In the genomic region with DNA sequence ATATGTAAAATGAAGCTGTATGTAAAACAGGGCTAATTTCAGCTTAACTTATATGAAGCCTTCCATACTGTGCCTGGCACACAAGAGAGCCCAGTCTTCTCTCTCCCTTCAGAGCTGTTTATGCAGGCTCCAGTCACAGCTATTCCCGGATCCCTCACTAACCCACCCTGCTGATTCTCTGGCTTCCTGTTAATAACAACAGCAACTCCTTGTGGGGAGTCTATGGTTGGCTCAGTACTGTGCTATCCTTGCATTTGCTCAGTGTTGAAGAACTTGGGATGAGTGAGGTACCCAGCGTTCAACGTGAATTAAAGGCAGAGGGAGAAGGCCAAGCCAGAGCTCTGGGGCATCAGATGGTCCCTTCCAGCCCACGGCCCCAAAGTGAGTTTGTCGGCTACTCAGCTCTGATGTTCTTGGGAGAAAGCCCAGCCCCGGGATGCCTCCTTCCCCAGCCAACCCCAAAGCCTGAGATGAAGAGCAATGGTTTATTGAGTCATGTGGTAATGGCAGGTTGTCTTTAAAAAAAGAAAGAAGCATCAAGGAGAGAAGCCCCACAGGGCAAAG, we compare ENCODE assay signal across 13 cellular contexts. TPM values are rescaled to one million over a fixed set of nuclear protein-coding genes. Genes with fewer than 3 reads are reported as not detected.
DNase-seq lines count a peak whose midpoint lies in the region; ATAC-seq and TF ChIP-seq lines count a peak whose summit lies in the region.
"Had no signal": no experiment of that assay in that cellular context is flagged by ENCODE, and none has a peak within 500 bp of the region (broad histone marks: within the 10 kb centered on the region; RNA-seq: fewer than 3 reads in every experiment).

No MANE protein-coding gene starts in this region.

- TF ChIP-seq CTCF in left ventricle myocardium inferior (IDR thresholded peaks at IDR 0.05; ENCODE audit: borderline replicate concordance), result no peak
- TF ChIP-seq CTCF in upper lobe of left lung (IDR thresholded peaks at IDR 0.05), result no peak
- no peak for TF ChIP-seq CTCF in coronary artery (IDR thresholded peaks at IDR 0.05)
- no peak for TF ChIP-seq CTCF in vagina (IDR thresholded peaks at IDR 0.05)

- peaks cover 7% of the 10 kb centered on the region for H3K27me3 Mint-ChIP-seq in dendritic cell treated with granulocyte-macrophage colony-stimulating factor and Interleukin-4, amounts not matched to agents 40 ng/mL and 50 ng/mL, for 4 days
- H3K27me3 Mint-ChIP-seq: naive thymus-derived CD8-positive, alpha-beta T cell had no signal

- TF ChIP-seq EP300 in upper lobe of left lung (IDR thresholded peaks at IDR 0.05), result no peak

- WGBS in upper lobe of left lung, 2 donors, result 56 to 63% methylated on average over 6 of the region's 6 CpGs

- no peaks in the 10 kb centered on the region for H3K36me3 Mint-ChIP-seq in dendritic cell treated with granulocyte-macrophage colony-stimulating factor and Interleukin-4, amounts not matched to agents 40 ng/mL and 50 ng/mL, for 4 days (ENCODE audit: low read depth)
- H3K36me3 Mint-ChIP-seq: immature natural killer cell; naive thymus-derived CD8-positive, alpha-beta T cell had no signal

- no peak overlapping the region for H3K4me3 ChIP-seq in left ventricle myocardium inferior
- H3K4me3 ChIP-seq in upper lobe of left lung, result no peak overlapping the region
- no peak overlapping the region for H3K4me3 ChIP-seq in coronary artery
- no peak overlapping the region for H3K4me3 ChIP-seq in vagina

- intact Hi-C loops in left ventricle myocardium inferior (cut with micrococcal nuclease), result no loop called here
- intact Hi-C loops in cardiac septum (cut with DNase I), result no loop called here
- intact Hi-C loops in dendritic cell treated with granulocyte-macrophage colony-stimulating factor and Interleukin-4, amounts not matched to agents 40 ng/mL and 50 ng/mL, for 4 days (cut with micrococcal nuclease), result no loop called here
- intact Hi-C loops in vagina (cut with DNase I), result no loop called here

- peak overlapping the region; percentile 86 for H3K27ac Mint-ChIP-seq in dendritic cell treated with granulocyte-macrophage colony-stimulating factor and Interleukin-4, amounts not matched to agents 40 ng/mL and 50 ng/mL, for 4 days

- H3K9me3 ChIP-seq in left ventricle myocardium inferior (replicated peaks) (no peaks in the 10 kb centered on the region), upper lobe of left lung (no peaks in the 10 kb centered on the region), vagina (no peaks in the 10 kb centered on the region)

- ATAC-seq in upper lobe of left lung (ENCODE audit: low FRiP score in 2 of 2) (no peak), GM19452 (IDR thresholded peaks at IDR 0.05; ENCODE audit: unreplicated experiment) (no peak)

- H3K4me1 ChIP-seq in left ventricle myocardium inferior, result peaks cover 52% of the 10 kb centered on the region
- peaks cover 39 to 45% (median 42%) of the 10 kb centered on the region in 4 donors for H3K4me1 ChIP-seq in upper lobe of left lung
- H3K4me1 ChIP-seq in vagina, result peaks cover 36% of the 10 kb centered on the region

- H3K27ac ChIP-seq in left ventricle myocardium inferior (replicated peaks) (peak overlapping the region; percentile 89), upper lobe of left lung (peak overlapping the region; percentile 35 to 79 (median 70)), coronary artery (peak overlapping the region in 1 of 2 donors; percentile 82), vagina (no peak overlapping the region)

- H3K4me1 Mint-ChIP-seq in dendritic cell treated with granulocyte-macrophage colony-stimulating factor and Interleukin-4, amounts not matched to agents 40 ng/mL and 50 ng/mL, for 4 days (ENCODE audit: low read depth), result peaks cover 74% of the 10 kb centered on the region

- H3K27me3 ChIP-seq in left ventricle myocardium inferior (ENCODE audit: low read depth) (no peaks in the 10 kb centered on the region), upper lobe of left lung (no peaks in the 10 kb centered on the region), vagina (no peaks in the 10 kb centered on the region)

- no peaks in the 10 kb centered on the region for H3K9me3 Mint-ChIP-seq in dendritic cell treated with granulocyte-macrophage colony-stimulating factor and Interleukin-4, amounts not matched to agents 40 ng/mL and 50 ng/mL, for 4 days
- H3K9me3 Mint-ChIP-seq: immature natural killer cell; naive thymus-derived CD8-positive, alpha-beta T cell had no signal

- DNase-seq in left ventricle myocardium inferior, result no peak
- DNase-seq in cardiac septum (ENCODE audit: low spot score), result no peak
- peak; percentile 45 for DNase-seq in myocyte (ENCODE audit: low read depth)
- DNase-seq in upper lobe of left lung, result no peak
- no peak for DNase-seq in coronary artery (ENCODE audit: low spot score)
- no peak for DNase-seq in vagina (ENCODE audit: extremely low spot score in 2 of 2)
- DNase-seq: activated naive CD4-positive, alpha-beta T cell treated with anti-CD3 and anti-CD28 coated beads, Interleukin-2, amount 50 U/mL, for 16 hours; DMS53; immature natural killer cell; NCI-H1417 had no signal

- H3K36me3 ChIP-seq in left ventricle myocardium inferior (no peaks in the 10 kb centered on the region), upper lobe of left lung (no peaks in the 10 kb centered on the region), vagina (no peaks in the 10 kb centered on the region)

- TF ChIP-seq POLR2A in upper lobe of left lung (IDR thresholded peaks at IDR 0.05) (no peak), vagina (IDR thresholded peaks at IDR 0.05) (no peak)

- H3K4me3 Mint-ChIP-seq in dendritic cell treated with granulocyte-macrophage colony-stimulating factor and Interleukin-4, amounts not matched to agents 40 ng/mL and 50 ng/mL, for 4 days, result no peak overlapping the region

RNA-seq across cellular contexts. Expression of gene PSD4, which starts 43.2 kb away (rescaled TPM):
- total RNA-seq in left ventricle myocardium inferior (2.2 TPM), cardiac septum (2.3 TPM), myocyte (0.83 and 1.2 TPM in 2 replicates), upper lobe of left lung (100 to 1,000 TPM in 1 of 6 donors, 10 to 100 TPM in 5; 44.0 to 101 (median 60.4) TPM), vagina (39.0 TPM)
- polyA plus RNA-seq in myocyte (2012), result 0.62 TPM

Comparison
In these comparisons a context has a peak if more than half of its experiments do, and no peak if none do; other contexts are left out.
1. RNA of gene PSD4, which starts 43.2 kb away (total RNA-seq): 44.0 to 101 TPM in upper lobe of left lung and 39.0 TPM in vagina (single experiment); 2.3 TPM in cardiac septum (single experiment), 2.2 TPM in left ventricle myocardium inferior (single experiment) and 0.83 to 1.2 TPM in myocyte; every median in the first group is over 10 times any median in the second.